In the genomic region with DNA sequence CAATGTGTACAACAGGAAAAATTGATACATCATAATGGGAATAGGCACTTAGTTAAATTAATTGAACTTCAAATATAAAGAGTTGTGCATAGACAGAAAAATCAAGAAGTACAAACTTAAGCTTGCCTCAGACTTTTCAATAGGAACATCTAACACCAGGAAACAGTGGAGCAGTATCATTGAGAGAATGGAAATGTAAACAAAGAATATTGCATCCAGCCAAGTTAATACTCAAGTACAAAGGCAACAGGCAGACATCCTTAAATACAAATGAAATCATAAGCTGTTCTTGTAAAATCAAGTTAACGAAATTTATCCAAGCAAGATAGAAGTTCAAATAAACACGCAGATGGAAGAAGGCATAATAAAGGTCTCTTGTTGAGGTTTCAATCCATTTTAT, we compare ENCODE assay signal across 26 cellular contexts.
"Had no signal": no experiment of that assay in that cellular context is flagged by ENCODE, and none has a peak within 500 bp of the region (broad histone marks: within the 10 kb centered on the region; RNA-seq: fewer than 3 reads in every experiment).

No MANE protein-coding gene starts in this region.

- DNase-seq: activated CD4-positive, alpha-beta T cell treated with anti-CD3 and anti-CD28 coated beads for 4 hours; activated CD4-positive, alpha-beta T cell treated with anti-CD3 and anti-CD28 coated beads, Interleukin-2, amount 50 U/mL, for 4 hours; activated CD8-positive, alpha-beta memory T cell treated with anti-CD3 and anti-CD28 coated beads, Interleukin-2, amount 50 U/mL, for 48 hours; activated CD8-positive, alpha-beta T cell treated with anti-CD3 and anti-CD28 coated beads, Interleukin-2, amount 10 ng/mL, durations not matched to agents 7 days and 5 days; activated gamma-delta T cell treated with Interleukin-2 at 50 U/mL for 16 hours; activated naive CD4-positive, alpha-beta T cell treated with anti-CD3 and anti-CD28 coated beads, Interleukin-2, amount 10 ng/mL, durations not matched to agents 7 days and 5 days; activated T-cell treated with anti-CD3 and anti-CD28 coated beads, Interleukin-2, amount 50 U/mL, for 4 hours; aorta; central memory CD4-positive, alpha-beta T cell; MM.1S; NCI-H1105; NCI-H146; NCI-H1930; NCI-H2171; NCI-H2227 treated with DMSO at 0.1 percent for 48 hours; NCI-H510A; NCI-H526 treated with DMSO at 0.1 percent for 48 hours; NCI-H82; Peyer's patch; Right ventricle myocardium superior; SJCRH30; SK-N-SH had no signal

- H3K9me3 Mint-ChIP-seq: activated naive CD4-positive, alpha-beta T cell treated with anti-CD3 and anti-CD28 coated beads, Interleukin-2, amount 10 ng/mL, durations not matched to agents 7 days and 5 days; activated T-cell treated with anti-CD3 and anti-CD28 coated beads, Interleukin-2, amount 50 U/mL, for 4 hours; activated T-helper 2 cell treated with anti-CD3 and anti-CD28 coated beads, Interferon-gamma antibody, Interleukin-2, Interleukin-4, amounts not matched to agents 10 μg/mL and 5 μg/mL and 100 μg/mL, durations not matched to agents 14 hours and 24 hours and 36 hours had no signal

- H3K9me2 ChIP-seq: SK-N-SH had no signal

- H3K27me3 Mint-ChIP-seq: activated naive CD4-positive, alpha-beta T cell treated with anti-CD3 and anti-CD28 coated beads, Interleukin-2, amount 10 ng/mL, durations not matched to agents 7 days and 5 days had no signal

- H3K27ac Mint-ChIP-seq: activated CD8-positive, alpha-beta T cell treated with anti-CD3 and anti-CD28 coated beads, Interleukin-2, amount 10 ng/mL, durations not matched to agents 7 days and 5 days; activated naive CD4-positive, alpha-beta T cell treated with anti-CD3 and anti-CD28 coated beads, Interleukin-2, amount 10 ng/mL, durations not matched to agents 7 days and 5 days; activated T-helper 2 cell treated with anti-CD3 and anti-CD28 coated beads, Interferon-gamma antibody, Interleukin-2, Interleukin-4, amounts not matched to agents 10 μg/mL and 5 μg/mL and 100 μg/mL, durations not matched to agents 14 hours and 24 hours and 36 hours had no signal

- H3K4me3 Mint-ChIP-seq: activated CD8-positive, alpha-beta T cell treated with anti-CD3 and anti-CD28 coated beads, Interleukin-2, amount 10 ng/mL, durations not matched to agents 7 days and 5 days; activated naive CD4-positive, alpha-beta T cell treated with anti-CD3 and anti-CD28 coated beads, Interleukin-2, amount 10 ng/mL, durations not matched to agents 7 days and 5 days; activated T-cell treated with anti-CD3 and anti-CD28 coated beads, Interleukin-2, amount 50 U/mL, for 4 hours had no signal

- H3K9ac ChIP-seq: KMS-11, SK-N-SH had no signal

- ATAC-seq: activated CD4-positive, CD25-positive, alpha-beta regulatory T cell treated with anti-CD3 and anti-CD28 coated beads, Interleukin-2, amount 50 U/mL, for 24 hours; activated CD8-positive, alpha-beta T cell treated with anti-CD3 and anti-CD28 coated beads, Interleukin-2, amount 10 ng/mL, durations not matched to agents 7 days and 5 days; activated T-cell treated with anti-CD3 and anti-CD28 coated beads, Interleukin-2, amount 50 U/mL, for 4 hours had no signal

- H3K27me3 ChIP-seq: Peyer's patch, SJCRH30 had no signal

- H3K9me3 ChIP-seq: Peyer's patch, SJCRH30, SK-N-SH had no signal

- H3K4me2 ChIP-seq: KMS-11, SK-N-SH had no signal

- H3K4me3 ChIP-seq: Peyer's patch, SJCRH30 had no signal

- H3K27ac ChIP-seq: KMS-11, Peyer's patch, RWPE1, SJCRH30 had no signal

- H3K4me1 ChIP-seq: Peyer's patch, SJCRH30 had no signal
